13 cellular contexts compared by ENCODE assay signal in genomic region chr1:12456979-12457378, GRCh38.
DNase-seq lines count a peak whose midpoint lies in the region; ATAC-seq and TF ChIP-seq lines count a peak whose summit lies in the region.
"Had no signal": no experiment of that assay in that cellular context is flagged by ENCODE, and none has a peak within 500 bp of the region (broad histone marks: within the 10 kb centered on the region; RNA-seq: fewer than 3 reads in every experiment).

No MANE protein-coding gene starts in this region.

- DNase-seq in AG20443 (ENCODE audit: low spot score) (peak; percentile 56), MG63 (peak; percentile 65), coronary artery (ENCODE audit: low spot score) (no peak), osteocyte (ENCODE audit: extremely low spot score, unreplicated experiment) (no peak), NCI-H2081 (lab: John Stamatoyannopoulos, UW) (no peak), occipital lobe (lab: John Stamatoyannopoulos, UW) (no peak)
- no peak for DNase-seq in CD4-positive, alpha-beta memory T cell
- DNase-seq: activated CD4-positive, alpha-beta T cell treated with anti-CD3 and anti-CD28 coated beads, Interleukin-2, amount 50 U/mL, for 48 hours; mesendoderm; NCI-H510A treated with DMSO at 0.1 percent for 48 hours had no signal

- H3K27ac Mint-ChIP-seq in osteocyte (ENCODE audit: unreplicated experiment) = peak overlapping the region; percentile 76
- H3K27ac Mint-ChIP-seq in CD4-positive, alpha-beta memory T cell = peak overlapping the region in 2 of 7 donors; percentile 35 to 48

- POLR2A ChIA-PET in CD4-positive, alpha-beta memory T cell (lab: Charles Lee; ENCODE audit: partially characterized antibody) = interaction anchor here (1.0 to 1.6 kb wide), 3 partner anchors 11 to 23 kb away, joined by 3 to 4 read pairs (median 4); no protein-coding TSS in a partner anchor

- no peaks in the 10 kb centered on the region for H3K9me3 ChIP-seq in MG63
- H3K9me3 ChIP-seq in CD4-positive, alpha-beta memory T cell (ENCODE audit: control insufficient read depth in 1 of 2, low read length in 2 of 2) = no peaks in the 10 kb centered on the region

- intact Hi-C loops in CD4-positive, alpha-beta memory T cell (cut with micrococcal nuclease) = no loop called here

- peaks cover 10% of the 10 kb centered on the region for H3K36me3 ChIP-seq in MG63
- H3K36me3 ChIP-seq in CD4-positive, alpha-beta memory T cell (ENCODE audit: insufficient read depth, low read length) = peaks cover 21% of the 10 kb centered on the region

- no peaks in the 10 kb centered on the region for H3K27me3 ChIP-seq in MG63
- no peaks in the 10 kb centered on the region for H3K27me3 ChIP-seq in CD4-positive, alpha-beta memory T cell (ENCODE audit: insufficient read depth, low read length)

- H3K9me3 Mint-ChIP-seq in osteocyte (ENCODE audit: unreplicated experiment) = no peaks in the 10 kb centered on the region
- H3K9me3 Mint-ChIP-seq in CD4-positive, alpha-beta memory T cell = no peaks in the 10 kb centered on the region

- no peak overlapping the region for H3K4me3 Mint-ChIP-seq in osteocyte (ENCODE audit: unreplicated experiment)
- peak overlapping the region in 1 of 8 donors; percentile 82 for H3K4me3 Mint-ChIP-seq in CD4-positive, alpha-beta memory T cell

- H3K4me1 Mint-ChIP-seq in osteocyte (ENCODE audit: unreplicated experiment) = peaks cover 83% of the 10 kb centered on the region
- peaks cover 23 to 66% (median 52%) of the 10 kb centered on the region in 4 donors for H3K4me1 Mint-ChIP-seq in CD4-positive, alpha-beta memory T cell

- H3K4me3 ChIP-seq in MG63 (no peak overlapping the region), coronary artery (peak overlapping the region; percentile 19)
- H3K4me3 ChIP-seq in CD4-positive, alpha-beta memory T cell (ENCODE audit: low read length in 2 of 2) = no peak overlapping the region
- H3K4me3 ChIP-seq: GM12878 had no signal

- TF ChIP-seq CTCF in coronary artery (IDR thresholded peaks at IDR 0.05) = no peak
- TF ChIP-seq CTCF in osteocyte (IDR thresholded peaks at IDR 0.05) = no peak

- peaks cover 59% of the 10 kb centered on the region for H3K4me1 ChIP-seq in CD4-positive, alpha-beta memory T cell (ENCODE audit: insufficient read depth, low read length)

- H3K27me3 Mint-ChIP-seq in osteocyte (ENCODE audit: unreplicated experiment) = no peaks in the 10 kb centered on the region
- H3K27me3 Mint-ChIP-seq in CD4-positive, alpha-beta memory T cell = no peaks in the 10 kb centered on the region

- no peak for ATAC-seq in HG03108 (IDR thresholded peaks at IDR 0.05; ENCODE audit: unreplicated experiment)
- ATAC-seq: GM12878 had no signal

- H3K36me3 Mint-ChIP-seq in osteocyte (ENCODE audit: unreplicated experiment) = peaks cover 12% of the 10 kb centered on the region
- peaks cover 53 to 65% of the 10 kb centered on the region in 2 donors for H3K36me3 Mint-ChIP-seq in CD4-positive, alpha-beta memory T cell

- CTCF ChIA-PET in CD4-positive, alpha-beta memory T cell (lab: Charles Lee; ENCODE audit: partially characterized antibody) = interaction anchor here (0.6 to 1.7 kb wide), 6 partner anchors 10 to 144 kb away, joined by 3 to 5 read pairs (median 3); no protein-coding TSS in a partner anchor

- H3K27ac ChIP-seq in coronary artery = peak overlapping the region; percentile 74 to 94
- H3K27ac ChIP-seq in CD4-positive, alpha-beta memory T cell (ENCODE audit: low read depth, low read length) = no peak overlapping the region
- H3K27ac ChIP-seq: C4-2B had no signal

Comparison
In these comparisons a context has a peak if more than half of its experiments do, and no peak if none do; other contexts are left out.
1. DNase-seq: peak in AG20443 (single experiment) and MG63 (single experiment); none in coronary artery (single experiment), osteocyte (single experiment), CD4-positive, alpha-beta memory T cell (0 of 5), NCI-H2081 (0 of 2) and occipital lobe (single experiment).